32 cellular contexts compared by ENCODE assay signal in the genomic region with DNA sequence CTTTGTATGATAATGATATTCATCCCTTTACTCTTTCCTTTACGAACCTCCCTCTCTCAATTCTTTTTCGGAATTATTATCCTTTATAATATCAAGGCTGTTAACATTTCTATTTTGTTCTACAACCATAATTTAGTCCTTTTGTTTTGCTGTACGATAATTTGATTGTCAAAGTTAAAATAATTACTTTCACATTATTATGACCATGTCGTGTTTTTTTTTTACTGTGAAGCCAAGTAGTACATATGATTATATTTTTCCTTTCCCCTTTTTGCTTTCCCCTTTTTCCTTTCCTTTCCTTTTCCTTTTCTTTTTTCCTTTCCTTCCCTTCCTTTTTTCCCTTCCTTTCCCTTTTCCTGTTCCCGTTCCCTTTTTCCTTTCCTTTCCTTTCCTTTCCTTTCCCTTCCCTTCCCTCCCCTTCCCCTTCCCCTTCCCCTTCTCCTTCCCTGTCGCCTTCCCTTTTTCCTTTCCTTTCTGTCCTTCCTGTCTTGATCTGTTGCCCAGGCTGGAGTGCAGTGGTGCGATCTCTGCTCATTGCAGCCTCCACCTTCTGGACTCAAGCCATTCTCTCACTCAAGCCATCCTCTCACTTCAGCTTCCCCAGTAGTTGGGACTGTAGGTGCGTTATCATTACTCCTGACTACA.
"Had no signal": no experiment of that assay in that cellular context is flagged by ENCODE, and none has a peak within 500 bp of the region (broad histone marks: within the 10 kb centered on the region; RNA-seq: fewer than 3 reads in every experiment).

No MANE protein-coding gene starts in this region.

- H3K4me3 ChIP-seq: breast epithelium, heart left ventricle, lower lobe of right lung, neural progenitor cell, right atrium auricular region, smooth muscle cell, suprapubic skin, tibial nerve had no signal

- H3K9me3 ChIP-seq: breast epithelium, heart left ventricle, lower lobe of right lung, right atrium auricular region, suprapubic skin, tibial nerve had no signal

- H2AFZ ChIP-seq: neural progenitor cell, parathyroid adenoma had no signal

- H3K27ac ChIP-seq: breast epithelium, heart left ventricle, lower lobe of right lung, neural progenitor cell, parathyroid adenoma, right atrium auricular region, suprapubic skin, tibial nerve had no signal

- H3K4me3 Mint-ChIP-seq: activated naive CD8-positive, alpha-beta T cell treated with anti-CD3 and anti-CD28 coated beads, Interleukin-2, amount 10 ng/mL, durations not matched to agents 7 days and 5 days; activated T-cell treated with anti-CD3 and anti-CD28 coated beads, Interleukin-2, amount 50 U/mL, for 72 hours; immature natural killer cell; natural killer cell; neural progenitor cell; stimulated activated memory B cell treated with anti-CD40 and anti-IgM and Interleukin-4, amounts not matched to agents 10 μg/mL and 1 μg/mL and 100 μg/mL, for 72 hours; T-helper 2 cell treated with Interferon-gamma antibody and Interleukin-4, amounts not matched to agents 5 μg/mL and 100 μg/mL, for 36 hours had no signal

- DNase-seq: activated CD4-positive, alpha-beta T cell treated with anti-CD3 and anti-CD28 coated beads for 4 hours; activated CD4-positive, alpha-beta T cell treated with anti-CD3 and anti-CD28 coated beads, Interleukin-2, amount 50 U/mL, for 4 hours; activated effector memory CD4-positive, alpha-beta T cell treated with Interleukin-2 at 50 U/mL for 16 hours; activated naive CD4-positive, alpha-beta T cell treated with Interleukin-2 at 50 U/mL for 16 hours; activated naive CD8-positive, alpha-beta T cell treated with anti-CD3 and anti-CD28 coated beads, Interleukin-2, amount 10 ng/mL, durations not matched to agents 7 days and 5 days; activated T-cell treated with anti-CD3 and anti-CD28 coated beads for 4 hours; activated T-cell treated with anti-CD3 and anti-CD28 coated beads, Interleukin-2, amount 50 U/mL, for 72 hours; effector CD8-positive, alpha-beta T cell; foreskin fibroblast; heart left ventricle; hypothalamus; immature natural killer cell; kidney; left colon; lower lobe of right lung; mesendoderm; natural killer cell; occipital lobe; stimulated activated CD4-positive, alpha-beta T cell treated with anti-CD3 and anti-CD28 coated beads, Interleukin-1b, Interleukin-23, amount 100 ng/mL, for 48 hours; stimulated activated CD4-positive, alpha-beta T cell treated with anti-CD3 and anti-CD28 coated beads, Interleukin-4, amount 100 ng/mL, for 4 hours; stimulated activated CD8-positive, alpha-beta memory T cell treated with anti-CD3 and anti-CD28 coated beads, Interleukin-4, amount 100 ng/mL, for 48 hours; T-cell had no signal

- H3K9ac ChIP-seq: neural progenitor cell, parathyroid adenoma had no signal

- H3K4me2 ChIP-seq: neural progenitor cell, smooth muscle cell had no signal

- H3K27me3 Mint-ChIP-seq: activated naive CD8-positive, alpha-beta T cell treated with anti-CD3 and anti-CD28 coated beads, Interleukin-2, amount 10 ng/mL, durations not matched to agents 7 days and 5 days; stimulated activated memory B cell treated with anti-CD40 and anti-IgM and Interleukin-4, amounts not matched to agents 10 μg/mL and 1 μg/mL and 100 μg/mL, for 72 hours; T-cell had no signal

- H3K27me3 ChIP-seq: breast epithelium, heart left ventricle, neural progenitor cell, right atrium auricular region, suprapubic skin, tibial nerve had no signal

- ATAC-seq: activated T-cell treated with anti-CD3 and anti-CD28 coated beads, Interleukin-2, amount 50 U/mL, for 72 hours; heart left ventricle; left colon; lower lobe of right lung; natural killer cell; stimulated activated memory B cell treated with anti-CD40 and anti-IgM and Interleukin-4, amounts not matched to agents 10 μg/mL and 1 μg/mL and 100 μg/mL, for 72 hours; T-cell had no signal

- FAIRE-seq: endothelial cell of umbilical vein had no signal

- H3K36me3 ChIP-seq: breast epithelium, heart left ventricle, lower lobe of right lung, neural progenitor cell, right atrium auricular region, suprapubic skin, tibial nerve had no signal

- H3K27ac Mint-ChIP-seq: activated naive CD8-positive, alpha-beta T cell treated with anti-CD3 and anti-CD28 coated beads, Interleukin-2, amount 10 ng/mL, durations not matched to agents 7 days and 5 days; natural killer cell; neural progenitor cell; stimulated activated memory B cell treated with anti-CD40 and anti-IgM and Interleukin-4, amounts not matched to agents 10 μg/mL and 1 μg/mL and 100 μg/mL, for 72 hours; T-cell; T-helper 2 cell treated with Interferon-gamma antibody and Interleukin-4, amounts not matched to agents 5 μg/mL and 100 μg/mL, for 36 hours had no signal

- H3K4me1 Mint-ChIP-seq: neural progenitor cell had no signal

- H3K9me3 Mint-ChIP-seq: activated naive CD8-positive, alpha-beta T cell treated with anti-CD3 and anti-CD28 coated beads, Interleukin-2, amount 10 ng/mL, durations not matched to agents 7 days and 5 days; activated T-cell treated with anti-CD3 and anti-CD28 coated beads, Interleukin-2, amount 50 U/mL, for 72 hours; immature natural killer cell; natural killer cell; T-cell; T-helper 2 cell treated with Interferon-gamma antibody and Interleukin-4, amounts not matched to agents 5 μg/mL and 100 μg/mL, for 36 hours had no signal

- H3K4me1 ChIP-seq: breast epithelium, lower lobe of right lung, parathyroid adenoma had no signal

- H3K36me3 Mint-ChIP-seq: immature natural killer cell, natural killer cell had no signal
